In genomic region chr5:165328856-165329255, GRCh38 we compare ENCODE assay signal across 14 cellular contexts.
A peak's percentile ranks its signal among the peaks of the same experiment; 100 is the strongest.
DNase-seq lines count a peak whose midpoint lies in the region; ATAC-seq, FAIRE-seq and TF ChIP-seq lines count a peak whose summit lies in the region.
"Had no signal": no experiment of that assay in that cellular context is flagged by ENCODE, and none has a peak within 500 bp of the region (broad histone marks: within the 10 kb centered on the region; RNA-seq: fewer than 3 reads in every experiment).

No MANE protein-coding gene starts in this region.

- H3K27ac Mint-ChIP-seq in astrocyte (ENCODE audit: unreplicated experiment), result no peak overlapping the region
- H3K27ac Mint-ChIP-seq: CD8-positive, alpha-beta T cell had no signal

- H2BK15ac ChIP-seq in IMR-90 (ENCODE audit: low read depth, low read length), result no peak overlapping the region

- BruUV-seq in IMR-90 (replicated peaks; lab: Mats Ljungman, UMichigan), result no TSS peak

- no peak overlapping the region for H3K18ac ChIP-seq in IMR-90 (ENCODE audit: low read depth, low read length)

- ATAC-seq in IMR-90 (ENCODE audit: low read depth) (peak; percentile 49), GM18519 (IDR thresholded peaks at IDR 0.05; ENCODE audit: low FRiP score, unreplicated experiment) (no peak)
- ATAC-seq: CD8-positive, alpha-beta T cell; HCT116 had no signal

- no peak for TF ChIP-seq POLR2A in IMR-90 (IDR thresholded peaks at IDR 0.05; ENCODE audit: low read depth, low read length)

- no peak for TF ChIP-seq RAD21 in IMR-90 (IDR thresholded peaks at IDR 0.05; ENCODE audit: low read length)

- H2BK120ac ChIP-seq in IMR-90 (ENCODE audit: low read depth, low read length), result no peak overlapping the region

- dilution Hi-C loops in IMR-90 (cut with HindIII; ENCODE audit: low sequenced_read_pairs, unreplicated experiment), result no loop called here

- H3K9me3 ChIP-seq in IMR-90 (ENCODE audit: control insufficient read depth, insufficient read depth, low read length), result no peaks in the 10 kb centered on the region
- no peaks in the 10 kb centered on the region for H3K9me3 ChIP-seq in astrocyte (ENCODE audit: insufficient read depth, low read depth, low read length)

- H3K27ac ChIP-seq in IMR-90 (ENCODE audit: insufficient read depth, low read length) (no peak overlapping the region), astrocyte (ENCODE audit: low read depth, low read length) (no peak overlapping the region)
- H3K27ac ChIP-seq: GM23248 had no signal

- CTCF ChIA-PET in IMR-90 (lab: Yijun Ruan, JAX), result interaction anchor here (0.8 kb wide), 1 partner anchor 252 kb away, joined by 3 read pairs; no protein-coding TSS in a partner anchor

- POLR2A ChIA-PET in IMR-90 (lab: Charles Lee; ENCODE audit: unreplicated experiment), result no interaction called here

- H3K4me1 ChIP-seq in IMR-90 (ENCODE audit: control insufficient read depth, insufficient read depth, low read length) (no peaks in the 10 kb centered on the region), astrocyte (ENCODE audit: insufficient read depth, low read length) (peaks cover 4% of the 10 kb centered on the region)

- no peaks in the 10 kb centered on the region for H3K79me1 ChIP-seq in IMR-90 (ENCODE audit: low read depth in 1 of 2, low read length in 2 of 2)

- TF ChIP-seq CTCF in IMR-90 (conservative IDR thresholded peaks at IDR 0.05; ENCODE audit: low read depth, low read length), result no peak
- no peak for TF ChIP-seq CTCF in astrocyte (IDR thresholded peaks at IDR 0.05; ENCODE audit: insufficient read depth, low read depth, low read length)
- no peak for TF ChIP-seq CTCF in fibroblast of mammary gland (conservative IDR thresholded peaks at IDR 0.05; ENCODE audit: control insufficient read depth, insufficient read depth, low read depth, low read length)

- H3K9me1 ChIP-seq in IMR-90 (ENCODE audit: insufficient read depth, low read length), result no peaks in the 10 kb centered on the region

- FAIRE-seq in astrocyte (lab: Jason Lieb, UNC), result no peak

- H4K20me1 ChIP-seq in IMR-90 (ENCODE audit: insufficient read depth, low read length) (no peaks in the 10 kb centered on the region), astrocyte (ENCODE audit: insufficient read depth, low read length) (no peaks in the 10 kb centered on the region)

- no peak overlapping the region for H3K4me3 Mint-ChIP-seq in astrocyte (ENCODE audit: unreplicated experiment)
- H3K4me3 Mint-ChIP-seq: CD8-positive, alpha-beta T cell had no signal

- no peak overlapping the region for H2BK5ac ChIP-seq in IMR-90 (ENCODE audit: low read depth, low read length, poor library complexity, severe bottlenecking)

- H3K36me3 ChIP-seq in IMR-90 (ENCODE audit: control insufficient read depth, insufficient read depth, low read length) (no peaks in the 10 kb centered on the region), astrocyte (ENCODE audit: insufficient read depth, low read length) (no peaks in the 10 kb centered on the region)

- H3K9me3 Mint-ChIP-seq in astrocyte (ENCODE audit: unreplicated experiment), result no peaks in the 10 kb centered on the region
- H3K9me3 Mint-ChIP-seq: CD8-positive, alpha-beta T cell had no signal

- no peak overlapping the region for H4K5ac ChIP-seq in IMR-90 (ENCODE audit: low read depth, low read length)

- H4K91ac ChIP-seq in IMR-90 (ENCODE audit: insufficient read depth, low read depth, low read length), result no peak overlapping the region

- H3K4me1 Mint-ChIP-seq in astrocyte (ENCODE audit: low read depth, unreplicated experiment), result peaks cover 9% of the 10 kb centered on the region

- no peaks in the 10 kb centered on the region for H3K27me3 ChIP-seq in IMR-90 (ENCODE audit: control insufficient read depth, insufficient read depth, low read length)
- H3K27me3 ChIP-seq in astrocyte (ENCODE audit: insufficient read depth, low read length), result no peaks in the 10 kb centered on the region

- H2AFZ ChIP-seq in IMR-90 (replicated peaks; ENCODE audit: low read length, poor library complexity) (no peak overlapping the region), astrocyte (ENCODE audit: low read depth, low read length) (no peak overlapping the region)
- H2AFZ ChIP-seq: GM23248 had no signal

- H3K4me3 ChIP-seq in IMR-90 (ENCODE audit: insufficient read depth, low read depth, low read length), result no peak overlapping the region
- no peak overlapping the region for H3K4me3 ChIP-seq in astrocyte (ENCODE audit: insufficient read depth, low read depth, low read length)
- H3K4me3 ChIP-seq in fibroblast of mammary gland (ENCODE audit: control insufficient read depth, low read depth, low read length), result no peak overlapping the region
- H3K4me3 ChIP-seq in skeletal muscle cell (ENCODE audit: low read depth, low read length), result no peak overlapping the region
- H3K4me3 ChIP-seq: GM23248 had no signal

- no peak overlapping the region for H3K56ac ChIP-seq in IMR-90 (ENCODE audit: extremely low read depth, insufficient read depth, low read length)

- no peak overlapping the region for H2AK5ac ChIP-seq in IMR-90 (ENCODE audit: low read depth, low read length)

- H3K23ac ChIP-seq in IMR-90 (ENCODE audit: low read depth, low read length), result no peak overlapping the region

- H2BK20ac ChIP-seq in IMR-90 (ENCODE audit: low read depth, low read length), result no peak overlapping the region

- no peak overlapping the region for H3K14ac ChIP-seq in IMR-90 (replicated peaks; ENCODE audit: low read depth, low read length)

- H3K36me3 Mint-ChIP-seq in astrocyte (ENCODE audit: low read depth, unreplicated experiment), result no peaks in the 10 kb centered on the region
- H3K36me3 Mint-ChIP-seq: CD8-positive, alpha-beta T cell had no signal

- no peak overlapping the region for H4K8ac ChIP-seq in IMR-90 (ENCODE audit: low read depth in 2 of 2, low read length in 2 of 2)

- no peaks in the 10 kb centered on the region for H3K27me3 Mint-ChIP-seq in astrocyte (ENCODE audit: low read depth, unreplicated experiment)

- intact Hi-C loops in IMR-90 (cut with micrococcal nuclease), result no loop called here

- in situ Hi-C loops in IMR-90 (cut with MboI; ENCODE audit: low sequenced_read_pairs), result no loop called here

- no peak overlapping the region for H3K4ac ChIP-seq in IMR-90 (ENCODE audit: low read depth, low read length)

- H2AK9ac ChIP-seq in IMR-90 (replicated peaks; ENCODE audit: low read depth, low read length, poor library complexity), result no peak overlapping the region

- H3K4me2 ChIP-seq in IMR-90 (ENCODE audit: low read depth, low read length) (no peak overlapping the region), astrocyte (ENCODE audit: low read length) (no peak overlapping the region)

- no peak overlapping the region for H3K9ac ChIP-seq in IMR-90 (ENCODE audit: low read depth, low read length)
- H3K9ac ChIP-seq in astrocyte (ENCODE audit: low read length), result no peak overlapping the region
- H3K9ac ChIP-seq: GM23248 had no signal

- no peaks in the 10 kb centered on the region for H3K79me2 ChIP-seq in astrocyte (ENCODE audit: insufficient read depth, low read length)

- DNase-seq in IMR-90, result peak; percentile 33
- DNase-seq in astrocyte (ENCODE audit: low read depth), result peak; percentile 16
- peak; percentile 64 for DNase-seq in fibroblast of mammary gland (ENCODE audit: low read depth)
- peak; percentile 2 for DNase-seq in skeletal muscle cell (ENCODE audit: low read depth)
- DNase-seq in activated gamma-delta T cell treated with Interleukin-2 at 50 U/mL for 16 hours, result no peak
- no peak for DNase-seq in globus pallidus (ENCODE audit: low spot score)
- DNase-seq: CD8-positive, alpha-beta T cell; GM23248; KBM-7; NCI-H1417 treated with DMSO at 0.1 percent for 48 hours; NCI-H1930; NCI-H526 treated with DMSO at 0.1 percent for 48 hours had no signal

TF ChIP-seq in IMR-90, 13 proteins besides CTCF, POLR2A, EP300 and RAD21:
- TF ChIP-seq RFX5 (IDR thresholded peaks at IDR 0.05; ENCODE audit: low read depth, low read length), result no peak
- no peak for TF ChIP-seq CHD1 (IDR thresholded peaks at IDR 0.05; ENCODE audit: low read depth, low read length)
- no peak for TF ChIP-seq SMC3 (IDR thresholded peaks at IDR 0.05; ENCODE audit: low read depth, low read length)
- no peak for TF ChIP-seq MAZ (IDR thresholded peaks at IDR 0.05; ENCODE audit: borderline replicate concordance, low read depth, low read length)
- TF ChIP-seq USF2 (IDR thresholded peaks at IDR 0.05; ENCODE audit: low read depth, low read length), result no peak
- no peak for TF ChIP-seq CEBPB (IDR thresholded peaks at IDR 0.05; ENCODE audit: low read depth, low read length)
TF ChIP-seq in IMR-90: peak in this region for 0.

Comparison
In these comparisons a context has a peak if more than half of its experiments do, and no peak if none do; other contexts are left out.
1. DNase-seq: peak in IMR-90 (single experiment), astrocyte (single experiment), fibroblast of mammary gland (single experiment) and skeletal muscle cell (single experiment); none in activated gamma-delta T cell treated with Interleukin-2 at 50 U/mL for 16 hours (single experiment) and globus pallidus (single experiment).